In the genomic region with DNA sequence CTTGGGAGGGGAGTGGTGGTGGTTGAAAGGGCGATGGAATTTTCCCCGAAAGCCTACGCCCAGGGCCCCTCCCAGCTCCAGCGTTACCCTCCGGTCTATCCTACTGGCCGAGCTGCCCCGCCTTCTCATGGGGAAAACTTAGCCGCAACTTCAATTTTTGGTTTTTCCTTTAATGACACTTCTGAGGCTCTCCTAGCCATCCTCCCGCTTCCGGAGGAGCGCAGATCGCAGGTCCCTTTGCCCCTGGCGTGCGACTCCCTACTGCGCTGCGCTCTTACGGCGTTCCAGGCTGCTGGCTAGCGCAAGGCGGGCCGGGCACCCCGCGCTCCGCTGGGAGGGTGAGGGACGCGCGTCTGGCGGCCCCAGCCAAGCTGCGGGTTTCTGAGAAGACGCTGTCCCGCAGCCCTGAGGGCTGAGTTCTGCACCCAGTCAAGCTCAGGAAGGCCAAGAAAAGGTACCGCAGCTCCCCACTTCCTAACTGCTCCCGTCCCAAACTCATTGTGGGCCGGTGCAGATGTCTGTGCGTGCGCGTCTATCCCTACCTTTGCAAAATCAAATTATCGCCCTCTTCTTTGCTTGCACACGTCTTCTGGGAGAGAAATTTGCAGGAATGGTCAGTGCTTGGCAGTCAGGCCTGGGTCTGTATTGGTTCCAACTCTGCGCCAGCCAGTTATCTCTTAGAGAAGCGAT, we compare ENCODE assay signal across 1 cellular context.
TF ChIP-seq lines count a peak whose summit lies in the region.

No MANE protein-coding gene starts in this region.

TF ChIP-seq in HEK293, 187 proteins besides CTCF, POLR2A, EP300 and RAD21 (continued from another document and continues in another):
- TF ChIP-seq, protein P1, sequence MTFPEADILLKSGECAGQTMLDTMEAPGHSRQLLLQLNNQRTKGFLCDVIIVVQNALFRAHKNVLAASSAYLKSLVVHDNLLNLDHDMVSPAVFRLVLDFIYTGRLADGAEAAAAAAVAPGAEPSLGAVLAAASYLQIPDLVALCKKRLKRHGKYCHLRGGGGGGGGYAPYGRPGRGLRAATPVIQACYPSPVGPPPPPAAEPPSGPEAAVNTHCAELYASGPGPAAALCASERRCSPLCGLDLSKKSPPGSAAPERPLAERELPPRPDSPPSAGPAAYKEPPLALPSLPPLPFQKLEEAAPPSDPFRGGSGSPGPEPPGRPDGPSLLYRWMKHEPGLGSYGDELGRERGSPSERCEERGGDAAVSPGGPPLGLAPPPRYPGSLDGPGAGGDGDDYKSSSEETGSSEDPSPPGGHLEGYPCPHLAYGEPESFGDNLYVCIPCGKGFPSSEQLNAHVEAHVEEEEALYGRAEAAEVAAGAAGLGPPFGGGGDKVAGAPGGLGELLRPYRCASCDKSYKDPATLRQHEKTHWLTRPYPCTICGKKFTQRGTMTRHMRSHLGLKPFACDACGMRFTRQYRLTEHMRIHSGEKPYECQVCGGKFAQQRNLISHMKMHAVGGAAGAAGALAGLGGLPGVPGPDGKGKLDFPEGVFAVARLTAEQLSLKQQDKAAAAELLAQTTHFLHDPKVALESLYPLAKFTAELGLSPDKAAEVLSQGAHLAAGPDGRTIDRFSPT (tag by site-specific recombination; IDR thresholded peaks at IDR 0.05) = no peak
- TF ChIP-seq, protein P2, sequence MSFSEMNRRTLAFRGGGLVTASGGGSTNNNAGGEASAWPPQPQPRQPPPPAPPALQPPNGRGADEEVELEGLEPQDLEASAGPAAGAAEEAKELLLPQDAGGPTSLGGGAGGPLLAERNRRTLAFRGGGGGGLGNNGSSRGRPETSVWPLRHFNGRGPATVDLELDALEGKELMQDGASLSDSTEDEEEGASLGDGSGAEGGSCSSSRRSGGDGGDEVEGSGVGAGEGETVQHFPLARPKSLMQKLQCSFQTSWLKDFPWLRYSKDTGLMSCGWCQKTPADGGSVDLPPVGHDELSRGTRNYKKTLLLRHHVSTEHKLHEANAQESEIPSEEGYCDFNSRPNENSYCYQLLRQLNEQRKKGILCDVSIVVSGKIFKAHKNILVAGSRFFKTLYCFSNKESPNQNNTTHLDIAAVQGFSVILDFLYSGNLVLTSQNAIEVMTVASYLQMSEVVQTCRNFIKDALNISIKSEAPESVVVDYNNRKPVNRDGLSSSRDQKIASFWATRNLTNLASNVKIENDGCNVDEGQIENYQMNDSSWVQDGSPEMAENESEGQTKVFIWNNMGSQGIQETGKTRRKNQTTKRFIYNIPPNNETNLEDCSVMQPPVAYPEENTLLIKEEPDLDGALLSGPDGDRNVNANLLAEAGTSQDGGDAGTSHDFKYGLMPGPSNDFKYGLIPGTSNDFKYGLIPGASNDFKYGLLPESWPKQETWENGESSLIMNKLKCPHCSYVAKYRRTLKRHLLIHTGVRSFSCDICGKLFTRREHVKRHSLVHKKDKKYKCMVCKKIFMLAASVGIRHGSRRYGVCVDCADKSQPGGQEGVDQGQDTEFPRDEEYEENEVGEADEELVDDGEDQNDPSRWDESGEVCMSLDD (tag by site-specific recombination; IDR thresholded peaks at IDR 0.05) = no peak
- TF ChIP-seq ZNF266 (tag by site-specific recombination; IDR thresholded peaks at IDR 0.05; ENCODE audit: low read depth) (no peak), KLF8 (tag by site-specific recombination; IDR thresholded peaks at IDR 0.05) (no peak), ZNF223 (tag by site-specific recombination; IDR thresholded peaks at IDR 0.05) (no peak), GLIS2 (tag by site-specific recombination; IDR thresholded peaks at IDR 0.05) (peak; percentile 19; the same call in 1 of the 2 replicates), HOXC10 (CRISPR knock-in tag; IDR thresholded peaks at IDR 0.05) (no peak), ZNF768 (tag by site-specific recombination; IDR thresholded peaks at IDR 0.05) (no peak), ZNF121 (tag by site-specific recombination; IDR thresholded peaks at IDR 0.05) (no peak), ZNF239 (tag by site-specific recombination; IDR thresholded peaks at IDR 0.05) (no peak), ZNF24 (tag by site-specific recombination; IDR thresholded peaks at IDR 0.05) (no peak), ZNF184 (tag by site-specific recombination; IDR thresholded peaks at IDR 0.05) (no peak), ZNF175 (tag by site-specific recombination; IDR thresholded peaks at IDR 0.05) (no peak), ZBTB8A (tag by site-specific recombination; IDR thresholded peaks at IDR 0.05) (peak; percentile 45; the same call in 1 of the 2 replicates), ZNF23 (tag by site-specific recombination; IDR thresholded peaks at IDR 0.05; ENCODE audit: borderline replicate concordance) (no peak), GLI4 (tag by site-specific recombination; IDR thresholded peaks at IDR 0.05) (no peak), ZNF514 (tag by site-specific recombination; IDR thresholded peaks at IDR 0.05) (no peak), SP7 (tag by site-specific recombination; IDR thresholded peaks at IDR 0.05) (0 out of 2 replicates have a peak, but pooled peaks have one; percentile 21), ZBTB17 (tag by site-specific recombination; IDR thresholded peaks at IDR 0.05) (peak; percentile 88), ZNF701 (tag by site-specific recombination; IDR thresholded peaks at IDR 0.05) (no peak), ZNF76 (tag by site-specific recombination; IDR thresholded peaks at IDR 0.05; ENCODE audit: borderline replicate concordance, low read depth) (no peak)
- TF ChIP-seq, protein P3, sequence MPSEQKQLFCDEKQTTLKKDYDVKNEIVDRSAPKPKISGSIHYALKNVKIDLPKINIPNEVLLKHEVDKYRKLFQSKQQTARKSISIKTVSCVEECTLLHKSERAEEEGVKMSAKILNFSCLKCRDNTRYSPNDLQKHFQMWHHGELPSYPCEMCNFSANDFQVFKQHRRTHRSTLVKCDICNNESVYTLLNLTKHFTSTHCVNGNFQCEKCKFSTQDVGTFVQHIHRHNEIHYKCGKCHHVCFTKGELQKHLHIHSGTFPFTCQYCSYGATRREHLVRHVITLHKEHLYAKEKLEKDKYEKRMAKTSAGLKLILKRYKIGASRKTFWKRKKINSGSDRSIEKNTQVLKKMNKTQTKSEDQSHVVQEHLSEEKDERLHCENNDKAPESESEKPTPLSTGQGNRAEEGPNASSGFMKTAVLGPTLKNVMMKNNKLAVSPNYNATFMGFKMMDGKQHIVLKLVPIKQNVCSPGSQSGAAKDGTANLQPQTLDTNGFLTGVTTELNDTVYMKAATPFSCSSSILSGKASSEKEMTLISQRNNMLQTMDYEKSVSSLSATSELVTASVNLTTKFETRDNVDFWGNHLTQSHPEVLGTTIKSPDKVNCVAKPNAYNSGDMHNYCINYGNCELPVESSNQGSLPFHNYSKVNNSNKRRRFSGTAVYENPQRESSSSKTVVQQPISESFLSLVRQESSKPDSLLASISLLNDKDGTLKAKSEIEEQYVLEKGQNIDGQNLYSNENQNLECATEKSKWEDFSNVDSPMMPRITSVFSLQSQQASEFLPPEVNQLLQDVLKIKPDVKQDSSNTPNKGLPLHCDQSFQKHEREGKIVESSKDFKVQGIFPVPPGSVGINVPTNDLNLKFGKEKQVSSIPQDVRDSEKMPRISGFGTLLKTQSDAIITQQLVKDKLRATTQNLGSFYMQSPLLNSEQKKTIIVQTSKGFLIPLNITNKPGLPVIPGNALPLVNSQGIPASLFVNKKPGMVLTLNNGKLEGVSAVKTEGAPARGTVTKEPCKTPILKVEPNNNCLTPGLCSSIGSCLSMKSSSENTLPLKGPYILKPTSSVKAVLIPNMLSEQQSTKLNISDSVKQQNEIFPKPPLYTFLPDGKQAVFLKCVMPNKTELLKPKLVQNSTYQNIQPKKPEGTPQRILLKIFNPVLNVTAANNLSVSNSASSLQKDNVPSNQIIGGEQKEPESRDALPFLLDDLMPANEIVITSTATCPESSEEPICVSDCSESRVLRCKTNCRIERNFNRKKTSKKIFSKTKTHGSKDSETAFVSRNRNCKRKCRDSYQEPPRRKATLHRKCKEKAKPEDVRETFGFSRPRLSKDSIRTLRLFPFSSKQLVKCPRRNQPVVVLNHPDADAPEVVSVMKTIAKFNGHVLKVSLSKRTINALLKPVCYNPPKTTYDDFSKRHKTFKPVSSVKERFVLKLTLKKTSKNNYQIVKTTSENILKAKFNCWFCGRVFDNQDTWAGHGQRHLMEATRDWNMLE (tag by site-specific recombination; conservative IDR thresholded peaks at IDR 0.05; ENCODE audit: low read depth) = no peak
- TF ChIP-seq, protein P4, sequence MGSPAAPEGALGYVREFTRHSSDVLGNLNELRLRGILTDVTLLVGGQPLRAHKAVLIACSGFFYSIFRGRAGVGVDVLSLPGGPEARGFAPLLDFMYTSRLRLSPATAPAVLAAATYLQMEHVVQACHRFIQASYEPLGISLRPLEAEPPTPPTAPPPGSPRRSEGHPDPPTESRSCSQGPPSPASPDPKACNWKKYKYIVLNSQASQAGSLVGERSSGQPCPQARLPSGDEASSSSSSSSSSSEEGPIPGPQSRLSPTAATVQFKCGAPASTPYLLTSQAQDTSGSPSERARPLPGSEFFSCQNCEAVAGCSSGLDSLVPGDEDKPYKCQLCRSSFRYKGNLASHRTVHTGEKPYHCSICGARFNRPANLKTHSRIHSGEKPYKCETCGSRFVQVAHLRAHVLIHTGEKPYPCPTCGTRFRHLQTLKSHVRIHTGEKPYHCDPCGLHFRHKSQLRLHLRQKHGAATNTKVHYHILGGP (tag by site-specific recombination; IDR thresholded peaks at IDR 0.05) = peak; percentile 41; the same call in 1 of the 2 replicates
- TF ChIP-seq, protein P5, sequence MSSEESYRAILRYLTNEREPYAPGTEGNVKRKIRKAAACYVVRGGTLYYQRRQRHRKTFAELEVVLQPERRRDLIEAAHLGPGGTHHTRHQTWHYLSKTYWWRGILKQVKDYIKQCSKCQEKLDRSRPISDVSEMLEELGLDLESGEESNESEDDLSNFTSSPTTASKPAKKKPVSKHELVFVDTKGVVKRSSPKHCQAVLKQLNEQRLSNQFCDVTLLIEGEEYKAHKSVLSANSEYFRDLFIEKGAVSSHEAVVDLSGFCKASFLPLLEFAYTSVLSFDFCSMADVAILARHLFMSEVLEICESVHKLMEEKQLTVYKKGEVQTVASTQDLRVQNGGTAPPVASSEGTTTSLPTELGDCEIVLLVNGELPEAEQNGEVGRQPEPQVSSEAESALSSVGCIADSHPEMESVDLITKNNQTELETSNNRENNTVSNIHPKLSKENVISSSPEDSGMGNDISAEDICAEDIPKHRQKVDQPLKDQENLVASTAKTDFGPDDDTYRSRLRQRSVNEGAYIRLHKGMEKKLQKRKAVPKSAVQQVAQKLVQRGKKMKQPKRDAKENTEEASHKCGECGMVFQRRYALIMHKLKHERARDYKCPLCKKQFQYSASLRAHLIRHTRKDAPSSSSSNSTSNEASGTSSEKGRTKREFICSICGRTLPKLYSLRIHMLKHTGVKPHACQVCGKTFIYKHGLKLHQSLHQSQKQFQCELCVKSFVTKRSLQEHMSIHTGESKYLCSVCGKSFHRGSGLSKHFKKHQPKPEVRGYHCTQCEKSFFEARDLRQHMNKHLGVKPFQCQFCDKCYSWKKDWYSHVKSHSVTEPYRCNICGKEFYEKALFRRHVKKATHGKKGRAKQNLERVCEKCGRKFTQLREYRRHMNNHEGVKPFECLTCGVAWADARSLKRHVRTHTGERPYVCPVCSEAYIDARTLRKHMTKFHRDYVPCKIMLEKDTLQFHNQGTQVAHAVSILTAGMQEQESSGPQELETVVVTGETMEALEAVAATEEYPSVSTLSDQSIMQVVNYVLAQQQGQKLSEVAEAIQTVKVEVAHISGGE (tag by site-specific recombination; conservative IDR thresholded peaks at IDR 0.05; ENCODE audit: low read depth) = no peak
- TF ChIP-seq, protein P6, sequence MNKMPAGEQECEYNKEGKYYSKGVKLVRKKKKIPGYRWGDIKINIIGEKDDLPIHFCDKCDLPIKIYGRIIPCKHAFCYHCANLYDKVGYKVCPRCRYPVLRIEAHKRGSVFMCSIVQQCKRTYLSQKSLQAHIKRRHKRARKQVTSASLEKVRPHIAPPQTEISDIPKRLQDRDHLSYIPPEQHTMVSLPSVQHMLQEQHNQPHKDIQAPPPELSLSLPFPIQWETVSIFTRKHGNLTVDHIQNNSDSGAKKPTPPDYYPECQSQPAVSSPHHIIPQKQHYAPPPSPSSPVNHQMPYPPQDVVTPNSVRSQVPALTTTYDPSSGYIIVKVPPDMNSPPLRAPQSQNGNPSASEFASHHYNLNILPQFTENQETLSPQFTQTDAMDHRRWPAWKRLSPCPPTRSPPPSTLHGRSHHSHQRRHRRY (tag by site-specific recombination; IDR thresholded peaks at IDR 0.05) = no peak
- TF ChIP-seq, protein P7, sequence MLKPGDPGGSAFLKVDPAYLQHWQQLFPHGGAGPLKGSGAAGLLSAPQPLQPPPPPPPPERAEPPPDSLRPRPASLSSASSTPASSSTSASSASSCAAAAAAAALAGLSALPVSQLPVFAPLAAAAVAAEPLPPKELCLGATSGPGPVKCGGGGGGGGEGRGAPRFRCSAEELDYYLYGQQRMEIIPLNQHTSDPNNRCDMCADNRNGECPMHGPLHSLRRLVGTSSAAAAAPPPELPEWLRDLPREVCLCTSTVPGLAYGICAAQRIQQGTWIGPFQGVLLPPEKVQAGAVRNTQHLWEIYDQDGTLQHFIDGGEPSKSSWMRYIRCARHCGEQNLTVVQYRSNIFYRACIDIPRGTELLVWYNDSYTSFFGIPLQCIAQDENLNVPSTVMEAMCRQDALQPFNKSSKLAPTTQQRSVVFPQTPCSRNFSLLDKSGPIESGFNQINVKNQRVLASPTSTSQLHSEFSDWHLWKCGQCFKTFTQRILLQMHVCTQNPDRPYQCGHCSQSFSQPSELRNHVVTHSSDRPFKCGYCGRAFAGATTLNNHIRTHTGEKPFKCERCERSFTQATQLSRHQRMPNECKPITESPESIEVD (tag by site-specific recombination; IDR thresholded peaks at IDR 0.05) = no peak
- TF ChIP-seq, protein P8, sequence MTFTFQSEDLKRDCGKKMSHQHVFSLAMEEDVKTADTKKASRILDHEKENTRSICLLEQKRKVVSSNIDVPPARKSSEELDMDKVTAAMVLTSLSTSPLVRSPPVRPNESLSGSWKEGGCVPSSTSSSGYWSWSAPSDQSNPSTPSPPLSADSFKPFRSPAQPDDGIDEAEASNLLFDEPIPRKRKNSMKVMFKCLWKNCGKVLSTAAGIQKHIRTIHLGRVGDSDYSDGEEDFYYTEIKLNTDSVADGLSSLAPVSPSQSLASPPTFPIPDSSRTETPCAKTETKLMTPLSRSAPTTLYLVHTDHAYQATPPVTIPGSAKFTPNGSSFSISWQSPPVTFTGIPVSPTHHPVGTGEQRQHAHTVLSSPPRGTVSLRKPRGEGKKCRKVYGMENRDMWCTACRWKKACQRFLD (tag by site-specific recombination; IDR thresholded peaks at IDR 0.05) = no peak
